In the genomic region with DNA sequence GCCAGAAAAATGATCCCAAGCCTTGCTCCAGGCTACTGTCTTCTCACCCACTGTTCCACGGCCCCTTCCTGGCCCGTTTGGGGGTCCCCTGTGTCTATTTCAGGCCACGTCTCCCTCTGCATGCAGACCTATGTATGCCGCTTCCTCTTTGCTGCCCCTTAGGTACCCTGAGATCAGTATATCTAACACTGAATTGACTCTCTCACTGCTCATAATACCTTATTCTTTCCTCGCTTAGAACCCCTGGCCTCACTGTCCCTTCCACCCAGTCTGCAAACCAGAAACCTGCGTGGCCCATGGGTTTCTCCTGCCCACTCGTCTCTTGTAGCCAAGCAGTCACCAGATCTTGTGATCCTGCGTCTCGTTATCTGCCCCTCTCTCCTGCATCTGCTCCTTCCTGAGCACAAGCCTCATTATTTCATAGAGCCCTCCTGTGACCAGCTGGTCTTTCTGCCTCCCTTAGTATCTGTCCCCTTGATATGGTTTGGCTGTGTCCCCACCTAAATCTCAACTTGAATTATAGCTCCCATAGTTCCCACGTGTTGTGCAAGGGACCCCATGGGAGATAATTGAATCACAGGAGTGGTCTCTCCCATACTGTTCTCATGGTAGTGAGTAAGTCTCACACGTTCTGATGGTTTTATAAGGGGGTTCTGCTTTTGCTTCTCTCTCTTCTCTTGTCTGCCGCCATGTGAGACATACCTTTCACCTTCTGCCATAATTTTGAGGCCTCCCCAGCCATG, we compare ENCODE assay signal across 2 cellular contexts.
TF ChIP-seq lines count a peak whose summit lies in the region.

No MANE protein-coding gene starts in this region.

TF ChIP-seq in IMR-90, 13 proteins besides CTCF, POLR2A, EP300 and RAD21:
- TF ChIP-seq NFE2L2 (IDR thresholded peaks at IDR 0.05; ENCODE audit: low read depth, low read length): no peak
- TF ChIP-seq BHLHE40 (IDR thresholded peaks at IDR 0.05; ENCODE audit: low read depth, low read length): no peak
- no peak for TF ChIP-seq MXI1 (IDR thresholded peaks at IDR 0.05; ENCODE audit: borderline replicate concordance, low read depth, low read length)
- no peak for TF ChIP-seq RFX5 (IDR thresholded peaks at IDR 0.05; ENCODE audit: low read depth, low read length)
- no peak for TF ChIP-seq SMC3 (IDR thresholded peaks at IDR 0.05; ENCODE audit: low read depth, low read length)
- no peak for TF ChIP-seq CEBPB (IDR thresholded peaks at IDR 0.05; ENCODE audit: low read depth, low read length)
- TF ChIP-seq MAZ (IDR thresholded peaks at IDR 0.05; ENCODE audit: borderline replicate concordance, low read depth, low read length): no peak
- TF ChIP-seq, protein P1, sequence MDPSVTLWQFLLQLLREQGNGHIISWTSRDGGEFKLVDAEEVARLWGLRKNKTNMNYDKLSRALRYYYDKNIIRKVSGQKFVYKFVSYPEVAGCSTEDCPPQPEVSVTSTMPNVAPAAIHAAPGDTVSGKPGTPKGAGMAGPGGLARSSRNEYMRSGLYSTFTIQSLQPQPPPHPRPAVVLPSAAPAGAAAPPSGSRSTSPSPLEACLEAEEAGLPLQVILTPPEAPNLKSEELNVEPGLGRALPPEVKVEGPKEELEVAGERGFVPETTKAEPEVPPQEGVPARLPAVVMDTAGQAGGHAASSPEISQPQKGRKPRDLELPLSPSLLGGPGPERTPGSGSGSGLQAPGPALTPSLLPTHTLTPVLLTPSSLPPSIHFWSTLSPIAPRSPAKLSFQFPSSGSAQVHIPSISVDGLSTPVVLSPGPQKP (IDR thresholded peaks at IDR 0.05; ENCODE audit: borderline replicate concordance, low read depth, low read length): no peak
- no peak for TF ChIP-seq FOS (IDR thresholded peaks at IDR 0.05; ENCODE audit: low read depth, low read length)
- TF ChIP-seq MAFK (IDR thresholded peaks at IDR 0.05; ENCODE audit: low read depth, low read length): no peak
- TF ChIP-seq CHD1 (IDR thresholded peaks at IDR 0.05; ENCODE audit: low read depth, low read length): no peak
- TF ChIP-seq, protein P2, sequence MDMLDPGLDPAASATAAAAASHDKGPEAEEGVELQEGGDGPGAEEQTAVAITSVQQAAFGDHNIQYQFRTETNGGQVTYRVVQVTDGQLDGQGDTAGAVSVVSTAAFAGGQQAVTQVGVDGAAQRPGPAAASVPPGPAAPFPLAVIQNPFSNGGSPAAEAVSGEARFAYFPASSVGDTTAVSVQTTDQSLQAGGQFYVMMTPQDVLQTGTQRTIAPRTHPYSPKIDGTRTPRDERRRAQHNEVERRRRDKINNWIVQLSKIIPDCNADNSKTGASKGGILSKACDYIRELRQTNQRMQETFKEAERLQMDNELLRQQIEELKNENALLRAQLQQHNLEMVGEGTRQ (IDR thresholded peaks at IDR 0.05; ENCODE audit: low read depth, low read length): no peak
- no peak for TF ChIP-seq RCOR1 (IDR thresholded peaks at IDR 0.05; ENCODE audit: insufficient replicate concordance, low read length)
TF ChIP-seq in IMR-90: peak in this region for 0.

TF ChIP-seq in neural cell, 6 proteins besides CTCF, POLR2A, EP300 and RAD21:
- TF ChIP-seq EZH2 (IDR thresholded peaks at IDR 0.05; ENCODE audit: borderline replicate concordance, insufficient read depth, low read length, poor library complexity, severe bottlenecking) (no peak), MXI1 (conservative IDR thresholded peaks at IDR 0.05; ENCODE audit: poor library complexity, severe bottlenecking) (peak; percentile 23)
TF ChIP-seq in neural cell: peak in this region for 1.
